Comparison of ENCODE assay signal across 8 cellular contexts in genomic region chr6:34154668-34155447, GRCh38. TPM values are rescaled to one million over a fixed set of nuclear protein-coding genes. Genes with fewer than 3 reads are reported as not detected.
DNase-seq lines count a peak whose midpoint lies in the region; ATAC-seq and TF ChIP-seq lines count a peak whose summit lies in the region.

No MANE protein-coding gene starts in this region.

- H3K9ac ChIP-seq in HUES64 (ENCODE audit: low read depth, low read length), result no peak overlapping the region

- TF ChIP-seq CTCF in ascending aorta (IDR thresholded peaks at IDR 0.05), result peak; percentile 88 to 99 (median 93)

- H3K4me1 ChIP-seq in HUES64 (ENCODE audit: insufficient read depth, low read length) (peaks cover 9% of the 10 kb centered on the region), ascending aorta (peaks cover 0 to 2% of the 10 kb centered on the region in 2 donors), iPS DF 6.9 (ENCODE audit: control insufficient read depth, insufficient read depth, low read length) (peaks cover 4% of the 10 kb centered on the region; the same call in 1 of the 2 replicates)

- ATAC-seq in T-helper 17 cell (peak; percentile 92), HG03108 (IDR thresholded peaks at IDR 0.05; ENCODE audit: unreplicated experiment) (no peak), GM18502 (IDR thresholded peaks at IDR 0.05; ENCODE audit: poor library complexity, unreplicated experiment) (no peak)

- 19% methylated on average over 61 of the region's 61 CpGs for WGBS in HUES64
- WGBS in iPS DF 6.9 (ENCODE audit: insufficient coverage, insufficient read length), result no CpG with 5 or more reads among the region's 61 CpGs

- H3K27me3 Mint-ChIP-seq in T-helper 17 cell, result peaks cover 49% of the 10 kb centered on the region

- H3K4me3 ChIP-seq in HUES64 (ENCODE audit: low read length) (peak overlapping the region; percentile 54), ascending aorta (peak overlapping the region in 1 of 2 donors; percentile 24), iPS DF 6.9 (ENCODE audit: low read length) (peak overlapping the region; percentile 28; the same call in 1 of the 2 replicates)

- H3K27ac Mint-ChIP-seq in T-helper 17 cell, result no peak overlapping the region

- H3K27me3 ChIP-seq in HUES64 (ENCODE audit: insufficient read depth, low read length) (peaks cover 51% of the 10 kb centered on the region), ascending aorta (peaks cover 14% of the 10 kb centered on the region), iPS DF 6.9 (ENCODE audit: control insufficient read depth, insufficient read depth, low read length) (peaks cover 5% of the 10 kb centered on the region; the same call in 1 of the 2 replicates)

- H3K27ac ChIP-seq in HUES64 (ENCODE audit: low read depth, low read length) (no peak overlapping the region), ascending aorta (no peak overlapping the region), iPS DF 6.9 (ENCODE audit: low read length) (no peak overlapping the region)

- H3K9me3 ChIP-seq in HUES64 (ENCODE audit: insufficient read depth, low read depth, low read length), result peaks cover 5% of the 10 kb centered on the region; the same call in 1 of the 2 replicates
- no peaks in the 10 kb centered on the region for H3K9me3 ChIP-seq in T-helper 17 cell (ENCODE audit: control insufficient read depth, low read length, poor library complexity, severe bottlenecking)
- peaks cover 0 to 11% of the 10 kb centered on the region in 2 donors for H3K9me3 ChIP-seq in ascending aorta
- no peaks in the 10 kb centered on the region for H3K9me3 ChIP-seq in iPS DF 6.9 (ENCODE audit: control insufficient read depth, insufficient read depth, low read length)

- peak overlapping the region; percentile 41 for H3K4me3 Mint-ChIP-seq in T-helper 17 cell

- peaks cover 9% of the 10 kb centered on the region for H3K4me1 Mint-ChIP-seq in T-helper 17 cell

- intact Hi-C loops in ascending aorta (cut with DNase I), result loop anchor here (1.0 to 2.0 kb wide), 3 partner anchors 386 to 570 kb away; no protein-coding TSS in a partner anchor

- DNase-seq in D341Med (ENCODE audit: low spot score) (peak; percentile 96), T-helper 17 cell (peak; percentile 48 to 73 (median 55)), ascending aorta (ENCODE audit: low spot score in 2 of 2) (peak in 1 of 2 donors; percentile 65), iPS DF 6.9 (ENCODE audit: low read depth, low spot score) (no peak)
- peak; percentile 45 to 67 for DNase-seq in stimulated activated CD4-positive, alpha-beta T cell treated with anti-CD3 and anti-CD28 coated beads, Interleukin-12 subunit alpha, Interleukin-12 subunit beta, amount 100 ng/mL, for 24 hours (ENCODE audit: low read depth in 2 of 2)

- peaks cover 4% of the 10 kb centered on the region for H3K36me3 Mint-ChIP-seq in T-helper 17 cell (ENCODE audit: low read depth)

- H3K36me3 ChIP-seq in HUES64 (ENCODE audit: insufficient read depth, low read length) (no peaks in the 10 kb centered on the region), ascending aorta (no peaks in the 10 kb centered on the region), iPS DF 6.9 (ENCODE audit: control insufficient read depth, insufficient read depth, low read length) (no peaks in the 10 kb centered on the region)

RNA-seq across cellular contexts. Expression of gene GRM4, which starts 9.0 kb away (rescaled TPM):
- polyA plus RNA-seq in HUES64 (2013, experiment 1 of 2), result 9.4 TPM
- 12.8 TPM for polyA plus RNA-seq in HUES64 (2013, experiment 2 of 2)
- total RNA-seq in T-helper 17 cell (not detected), ascending aorta (not detected)
